In genomic region chr7:138243430-138243829, GRCh38 we compare ENCODE assay signal across 12 cellular contexts.
A peak's percentile ranks its signal among the peaks of the same experiment; 100 is the strongest.
DNase-seq lines count a peak whose midpoint lies in the region; ATAC-seq and TF ChIP-seq lines count a peak whose summit lies in the region.
"Had no signal": no experiment of that assay in that cellular context is flagged by ENCODE, and none has a peak within 500 bp of the region (broad histone marks: within the 10 kb centered on the region; RNA-seq: fewer than 3 reads in every experiment).

No MANE protein-coding gene starts in this region.

- intact Hi-C loops in activated CD4-positive, alpha-beta T cell treated with anti-CD3 and anti-CD28 coated beads for 36 hours (cut with DNase I, micrococcal nuclease): no loop called here

- peaks cover 18% of the 10 kb centered on the region for H3K9me3 Mint-ChIP-seq in WTC11
- H3K9me3 Mint-ChIP-seq in T-cell: peaks cover 6 to 11% (median 8%) of the 10 kb centered on the region in 3 donors
- peaks cover 6% of the 10 kb centered on the region for H3K9me3 Mint-ChIP-seq in activated CD4-positive, alpha-beta T cell treated with anti-CD3 and anti-CD28 coated beads for 36 hours (ENCODE audit: low read depth)

- H3K4me1 Mint-ChIP-seq in WTC11 (peaks cover 61% of the 10 kb centered on the region), T-cell (no peaks in the 10 kb centered on the region), T-helper 17 cell (no peaks in the 10 kb centered on the region)
- no peaks in the 10 kb centered on the region for H3K4me1 Mint-ChIP-seq in activated CD4-positive, alpha-beta T cell treated with anti-CD3 and anti-CD28 coated beads for 36 hours
- H3K4me1 Mint-ChIP-seq: B cell; naive thymus-derived CD8-positive, alpha-beta T cell had no signal

- peak; percentile 96 for ATAC-seq in WTC11
- no peak for ATAC-seq in T-cell (replicated peaks in 1 of 4)
- ATAC-seq in activated CD4-positive, alpha-beta T cell treated with anti-CD3 and anti-CD28 coated beads for 36 hours: no peak
- no peak for ATAC-seq in HG02885 (IDR thresholded peaks at IDR 0.05; ENCODE audit: poor library complexity, unreplicated experiment)
- ATAC-seq in T-helper 17 cell: no peak
- ATAC-seq: naive thymus-derived CD8-positive, alpha-beta T cell had no signal

- H3K4me3 Mint-ChIP-seq in WTC11 (peak overlapping the region; percentile 51), T-cell (no peak overlapping the region), T-helper 17 cell (no peak overlapping the region)
- H3K4me3 Mint-ChIP-seq in activated CD4-positive, alpha-beta T cell treated with anti-CD3 and anti-CD28 coated beads for 36 hours: no peak overlapping the region
- H3K4me3 Mint-ChIP-seq: B cell; naive thymus-derived CD8-positive, alpha-beta T cell had no signal

- no peaks in the 10 kb centered on the region; the same call in 1 of the 2 replicates for H3K27me3 Mint-ChIP-seq in WTC11 (ENCODE audit: low read depth)
- H3K27me3 Mint-ChIP-seq in T-cell: peaks cover 0 to 6% of the 10 kb centered on the region in 2 donors
- H3K27me3 Mint-ChIP-seq in activated CD4-positive, alpha-beta T cell treated with anti-CD3 and anti-CD28 coated beads for 36 hours: no peaks in the 10 kb centered on the region
- peaks cover 9% of the 10 kb centered on the region for H3K27me3 Mint-ChIP-seq in T-helper 17 cell
- H3K27me3 Mint-ChIP-seq: B cell had no signal

- TF ChIP-seq CTCF in WTC11 (IDR thresholded peaks at IDR 0.05): no peak

- CTCF ChIA-PET in WTC11 (lab: Charles Lee) (no interaction called here), T-cell (lab: Charles Lee) (no interaction called here)
- CTCF ChIA-PET in activated CD4-positive, alpha-beta T cell treated with anti-CD3 and anti-CD28 coated beads for 36 hours (lab: Charles Lee): no interaction called here

- no peaks in the 10 kb centered on the region for H3K9me3 ChIP-seq in T-helper 17 cell (ENCODE audit: control insufficient read depth, low read length, poor library complexity, severe bottlenecking)

- POLR2A ChIA-PET in WTC11 (lab: Charles Lee): interaction anchor here (1.0 kb wide), 1 partner anchor 215 kb away, joined by 5 read pairs; no protein-coding TSS in a partner anchor
- POLR2A ChIA-PET in T-cell (lab: Charles Lee): no interaction called here
- POLR2A ChIA-PET in activated CD4-positive, alpha-beta T cell treated with anti-CD3 and anti-CD28 coated beads for 36 hours (lab: Charles Lee): no interaction called here

- H3K36me3 Mint-ChIP-seq in WTC11 (peaks cover 22% of the 10 kb centered on the region), T-cell (no peaks in the 10 kb centered on the region), T-helper 17 cell (ENCODE audit: low read depth) (no peaks in the 10 kb centered on the region)
- H3K36me3 Mint-ChIP-seq in activated CD4-positive, alpha-beta T cell treated with anti-CD3 and anti-CD28 coated beads for 36 hours (ENCODE audit: low read depth): no peaks in the 10 kb centered on the region

- H3K27ac Mint-ChIP-seq in WTC11: peak overlapping the region; percentile 99
- H3K27ac Mint-ChIP-seq in T-cell: no peak overlapping the region
- no peak overlapping the region for H3K27ac Mint-ChIP-seq in activated CD4-positive, alpha-beta T cell treated with anti-CD3 and anti-CD28 coated beads for 36 hours
- H3K27ac Mint-ChIP-seq in T-helper 17 cell: no peak overlapping the region
- H3K27ac Mint-ChIP-seq: B cell; naive thymus-derived CD8-positive, alpha-beta T cell had no signal

- DNase-seq in COR-L47 (lab: John Stamatoyannopoulos, UW) (peak; percentile 85), NCI-H187 (lab: John Stamatoyannopoulos, UW) (peak; percentile 21 to 30), WTC11 (ENCODE audit: low spot score) (peak; percentile 70), inferior parietal cortex (ENCODE audit: extremely low spot score) (peak; percentile 29), T-cell (no peak), T-helper 17 cell (no peak)
- DNase-seq in activated CD4-positive, alpha-beta T cell treated with anti-CD3 and anti-CD28 coated beads for 36 hours: no peak
- DNase-seq: foreskin melanocyte; GOT3; naive thymus-derived CD8-positive, alpha-beta T cell had no signal

TF ChIP-seq in WTC11, 78 proteins besides CTCF, POLR2A, EP300 and RAD21:
- TF ChIP-seq IRF2 (CRISPR knock-in tag; IDR thresholded peaks at IDR 0.05; ENCODE audit: borderline replicate concordance, low read depth): no peak
- TF ChIP-seq NFE2L1 (CRISPR knock-in tag; IDR thresholded peaks at IDR 0.05): no peak
- peak; percentile 83; the same call in 1 of the 2 replicates for TF ChIP-seq FOXP4 (CRISPR knock-in tag; IDR thresholded peaks at IDR 0.05)
- no peak for TF ChIP-seq ZNF281 (CRISPR knock-in tag; IDR thresholded peaks at IDR 0.05)
- TF ChIP-seq ZNF416 (CRISPR knock-in tag; IDR thresholded peaks at IDR 0.05): peak; percentile 100
- TF ChIP-seq CREM (CRISPR knock-in tag; IDR thresholded peaks at IDR 0.05): 0 out of 2 replicates have a peak, but pooled peaks have one; percentile 47
- 0 out of 2 replicates have a peak, but pooled peaks have one; percentile 23 for TF ChIP-seq ZSCAN18 (CRISPR knock-in tag; IDR thresholded peaks at IDR 0.05)
- peak; percentile 78 for TF ChIP-seq FOXK1 (CRISPR knock-in tag; IDR thresholded peaks at IDR 0.05)
- TF ChIP-seq SP1 (CRISPR knock-in tag; conservative IDR thresholded peaks at IDR 0.05): peak; percentile 63
- TF ChIP-seq KAT7 (CRISPR knock-in tag; IDR thresholded peaks at IDR 0.05; ENCODE audit: borderline replicate concordance): no peak
- TF ChIP-seq ELF4 (CRISPR knock-in tag; IDR thresholded peaks at IDR 0.05; ENCODE audit: low read depth): no peak
- peak; percentile 86 for TF ChIP-seq ZNF423 (CRISPR knock-in tag; IDR thresholded peaks at IDR 0.05)
- TF ChIP-seq TEAD1 (CRISPR knock-in tag; IDR thresholded peaks at IDR 0.05): peak; percentile 75; the same call in 1 of the 2 replicates
- peak; percentile 58; the same call in 1 of the 2 replicates for TF ChIP-seq ETV6 (CRISPR knock-in tag; IDR thresholded peaks at IDR 0.05)
- peak; percentile 60; the same call in 1 of the 2 replicates for TF ChIP-seq MAX (CRISPR knock-in tag; IDR thresholded peaks at IDR 0.05)
- peak; percentile 75; the same call in 1 of the 2 replicates for TF ChIP-seq SMAD3 (CRISPR knock-in tag; IDR thresholded peaks at IDR 0.05; ENCODE audit: borderline replicate concordance)
- no peak for TF ChIP-seq ZNF671 (CRISPR knock-in tag; IDR thresholded peaks at IDR 0.05)
- TF ChIP-seq ZNF396 (CRISPR knock-in tag; IDR thresholded peaks at IDR 0.05; ENCODE audit: borderline replicate concordance): peak; percentile 65; the same call in 1 of the 2 replicates

Comparison
In these comparisons a context has a peak if more than half of its experiments do, and no peak if none do; other contexts are left out.
1. DNase-seq: peak in COR-L47 (single experiment), NCI-H187 (2 of 2), WTC11 (single experiment) and inferior parietal cortex (single experiment); none in T-cell (0 of 34), activated CD4-positive, alpha-beta T cell treated with anti-CD3 and anti-CD28 coated beads for 36 hours (single experiment) and T-helper 17 cell (0 of 3).